8 cellular contexts compared by ENCODE assay signal in genomic region chr11:76918941-76919386, GRCh38. TPM values are rescaled to one million over a fixed set of nuclear protein-coding genes. Genes with fewer than 3 reads are reported as not detected.
DNase-seq lines count a peak whose midpoint lies in the region; ATAC-seq, FAIRE-seq and TF ChIP-seq lines count a peak whose summit lies in the region.

No MANE protein-coding gene starts in this region.

- no peak overlapping the region for H3K27ac Mint-ChIP-seq in CD14-positive monocyte

- H3K36me3 Mint-ChIP-seq in CD14-positive monocyte, result peaks cover 5 to 13% of the 10 kb centered on the region in 2 donors

- no peak for TF ChIP-seq POLR2A in HCT116 (IDR thresholded peaks at IDR 0.05; ENCODE audit: borderline replicate concordance, extremely low read depth, insufficient read depth, insufficient read length)

- no peak for TF ChIP-seq CTCF in CD14-positive monocyte (IDR thresholded peaks at IDR 0.05)
- peak; percentile 74 to 93 (median 82) for TF ChIP-seq CTCF in HCT116 (IDR thresholded peaks at IDR 0.05 in 2 of 3, conservative IDR thresholded peaks at IDR 0.05 in 1 of 3; ENCODE audit: borderline replicate concordance in 1 of 3, insufficient read depth in 1 of 3, low read depth in 2 of 3, low read length in 2 of 3)
- TF ChIP-seq CTCF in astrocyte of the cerebellum (IDR thresholded peaks at IDR 0.05; ENCODE audit: low read depth, low read length, missing control alignments), result peak; percentile 78
- peak; percentile 88 for TF ChIP-seq CTCF in hepatocyte (IDR thresholded peaks at IDR 0.05; ENCODE audit: poor library complexity)

- H2AFZ ChIP-seq in HCT116 (ENCODE audit: low read depth, low read length, poor library complexity, severe bottlenecking), result no peak overlapping the region
- no peak overlapping the region for H2AFZ ChIP-seq in hepatocyte

- H3K79me2 ChIP-seq in HCT116 (ENCODE audit: insufficient read depth, low read length), result no peaks in the 10 kb centered on the region; the same call in 1 of the 2 replicates
- no peaks in the 10 kb centered on the region for H3K79me2 ChIP-seq in hepatocyte

- CTCF ChIA-PET in HCT116 (lab: Charles Lee), result interaction anchor here (0.6 to 5.8 kb wide), 26 partner anchors 11 to 197 kb away, joined by 3 to 69 read pairs (median 4); no protein-coding TSS in a partner anchor

- H3K4me3 Mint-ChIP-seq in CD14-positive monocyte, result peak overlapping the region; percentile 31 to 53

- no peaks in the 10 kb centered on the region for H3K27me3 ChIP-seq in HCT116 (ENCODE audit: insufficient read depth, low read length)
- no peaks in the 10 kb centered on the region for H3K27me3 ChIP-seq in hepatocyte
- no peaks in the 10 kb centered on the region for H3K27me3 ChIP-seq in small intestine (ENCODE audit: control insufficient read depth in 2 of 2, insufficient read depth in 2 of 2, low read length in 2 of 2)

- H3K9me3 ChIP-seq in HCT116 (ENCODE audit: control insufficient read depth in 1 of 2, insufficient read depth in 1 of 2, low read depth in 1 of 2, low read length in 2 of 2) (no peaks in the 10 kb centered on the region), hepatocyte (ENCODE audit: low read depth) (no peaks in the 10 kb centered on the region), small intestine (ENCODE audit: control insufficient read depth, low read depth) (no peaks in the 10 kb centered on the region)

- no peaks in the 10 kb centered on the region for H4K20me1 ChIP-seq in HCT116 (ENCODE audit: insufficient read depth)
- H4K20me1 ChIP-seq in hepatocyte (ENCODE audit: insufficient read depth, poor library complexity, severe bottlenecking), result no peaks in the 10 kb centered on the region

- H3K27ac ChIP-seq in HCT116 (ENCODE audit: low read depth, low read length), result no peak overlapping the region
- H3K27ac ChIP-seq in hepatocyte, result no peak overlapping the region
- H3K27ac ChIP-seq in small intestine (ENCODE audit: low read depth in 1 of 2, low read length in 1 of 2), result no peak overlapping the region

- H3K4me2 ChIP-seq in HCT116 (ENCODE audit: low read length), result peak overlapping the region; percentile 45
- peak overlapping the region; percentile 64 for H3K4me2 ChIP-seq in hepatocyte

- H3K4me3 ChIP-seq in HCT116 (replicated peaks in 1 of 2; ENCODE audit: low read depth in 1 of 2, low read length in 2 of 2) (no peak overlapping the region), astrocyte of the cerebellum (ENCODE audit: low read depth, low read length) (no peak overlapping the region), hepatocyte (no peak overlapping the region), small intestine (ENCODE audit: low read depth in 1 of 2, low read length in 2 of 2) (no peak overlapping the region)

- intact Hi-C loops in CD14-positive monocyte (cut with micrococcal nuclease) (loop anchor here (2.0 to 5.0 kb wide), 3 partner anchors 112 to 187 kb away; no protein-coding TSS in a partner anchor), HCT116 (cut with micrococcal nuclease) (loop anchor here (1.0 kb wide), 3 partner anchors 112 to 185 kb away; no protein-coding TSS in a partner anchor)

- ATAC-seq in HCT116, result peak; percentile 71; the same call in 1 of the 2 replicates

- H3K4me1 ChIP-seq in HCT116 (ENCODE audit: control insufficient read depth in 1 of 2, insufficient read depth in 2 of 2, low read length in 2 of 2), result peaks cover 7 to 17% of the 10 kb centered on the region in 2 experiments; a peak in 3 of 4 replicates
- peaks cover 10% of the 10 kb centered on the region for H3K4me1 ChIP-seq in hepatocyte (ENCODE audit: insufficient read depth)
- no peaks in the 10 kb centered on the region for H3K4me1 ChIP-seq in small intestine (ENCODE audit: control insufficient read depth in 2 of 2, insufficient read depth in 1 of 2, low read depth in 1 of 2, low read length in 1 of 2)

- in situ Hi-C loops in astrocyte of the cerebellum (cut with HindIII; ENCODE audit: low sequenced_read_pairs), result no loop called here

- peak; percentile 91 for TF ChIP-seq RAD21 in HCT116 (IDR thresholded peaks at IDR 0.05; ENCODE audit: low read depth)

- no peak overlapping the region for H3K9ac ChIP-seq in HCT116 (ENCODE audit: low read length)

- H3K27me3 Mint-ChIP-seq in CD14-positive monocyte (ENCODE audit: low read depth in 3 of 3), result peaks cover 0 to 1% (median 0%) of the 10 kb centered on the region in 3 donors

- H3K36me3 ChIP-seq in HCT116 (ENCODE audit: control insufficient read depth in 1 of 2, insufficient read depth in 2 of 2, low read length in 2 of 2) (no peaks in the 10 kb centered on the region), hepatocyte (replicated peaks; ENCODE audit: insufficient read depth, low read depth) (no peaks in the 10 kb centered on the region), small intestine (ENCODE audit: control insufficient read depth in 2 of 2, insufficient read depth in 2 of 2, low read length in 2 of 2) (no peaks in the 10 kb centered on the region)

- POLR2A ChIA-PET in HCT116 (lab: Charles Lee), result no interaction called here

- no peaks in the 10 kb centered on the region for H3K9me3 Mint-ChIP-seq in CD14-positive monocyte

- no TSS peak for BruUV-seq in HCT116 (replicated peaks; lab: Mats Ljungman, UMichigan)

- WGBS in hepatocyte (ENCODE audit: low lambda C conversion rate, missing lambda C conversion rate), result 11% methylated on average over 3 of the region's 3 CpGs
- 12 to 15% (median 14%) methylated on average over 3 of the region's 3 CpGs for WGBS in small intestine, 3 donors

- FAIRE-seq in small intestine (lab: Jason Lieb, UNC), result no peak

- RAD21 ChIA-PET in HCT116 (lab: Charles Lee; ENCODE audit: low non-redundant PET in 1 of 2, low total read pairs in 2 of 2, uncharacterized antibody in 2 of 2, unreplicated experiment in 2 of 2), result interaction anchor here (0.7 to 1.1 kb wide), 6 partner anchors 109 to 197 kb away, joined by 3 to 6 read pairs (median 4); no protein-coding TSS in a partner anchor

- DNase-seq in CD14-positive monocyte (ENCODE audit: low spot score) (no peak), HCT116 (ENCODE audit: low read depth, low spot score) (peak; percentile 44), NCI-H510A (lab: John Stamatoyannopoulos, UW) (peak; percentile 3), astrocyte of the cerebellum (ENCODE audit: low read depth) (peak; percentile 42), hepatocyte (ENCODE audit: low spot score) (peak; percentile 83), small intestine (peak; percentile 77)
- no peak for DNase-seq in stimulated activated naive CD4-positive, alpha-beta T cell treated with Interleukin-2 at 50 U/mL for 16 hours (lab: John Stamatoyannopoulos, UW)
- no peak for DNase-seq in activated CD4-positive, CD25-positive, alpha-beta regulatory T cell (lab: John Stamatoyannopoulos, UW)

- peaks cover 10% of the 10 kb centered on the region for H3K4me1 Mint-ChIP-seq in CD14-positive monocyte

- no peaks in the 10 kb centered on the region for H3K9me2 ChIP-seq in HCT116 (ENCODE audit: insufficient read depth)
- no peaks in the 10 kb centered on the region for H3K9me2 ChIP-seq in hepatocyte (replicated peaks; ENCODE audit: insufficient read depth)

TF ChIP-seq in HCT116, 20 proteins besides CTCF, POLR2A, EP300 and RAD21 (continues in another document):
- TF ChIP-seq FOSL1 (IDR thresholded peaks at IDR 0.05; ENCODE audit: low read depth), result no peak
- no peak for TF ChIP-seq SP1 (IDR thresholded peaks at IDR 0.05; ENCODE audit: low read depth)
- TF ChIP-seq JUND (IDR thresholded peaks at IDR 0.05), result no peak
- TF ChIP-seq POLR2AphosphoS5 (IDR thresholded peaks at IDR 0.05; ENCODE audit: low read depth, low read length), result no peak
- no peak for TF ChIP-seq ELF1 (IDR thresholded peaks at IDR 0.05; ENCODE audit: borderline replicate concordance, low read depth)
- no peak for TF ChIP-seq MAX (IDR thresholded peaks at IDR 0.05)
- TF ChIP-seq CBX3 (IDR thresholded peaks at IDR 0.05; ENCODE audit: low read depth), result no peak
- TF ChIP-seq ZBTB33 (IDR thresholded peaks at IDR 0.05; ENCODE audit: extremely low read depth, insufficient replicate concordance, low read length), result no peak
- TF ChIP-seq YY1 (IDR thresholded peaks at IDR 0.05; ENCODE audit: extremely low read depth, insufficient replicate concordance, low read depth, low read length), result no peak
- TF ChIP-seq SIN3A (IDR thresholded peaks at IDR 0.05; ENCODE audit: low read depth), result no peak
- TF ChIP-seq EGR1 (IDR thresholded peaks at IDR 0.05; ENCODE audit: low read depth), result no peak
- TF ChIP-seq SRF (IDR thresholded peaks at IDR 0.05; ENCODE audit: low read depth), result no peak
- no peak for TF ChIP-seq ZFX (IDR thresholded peaks at IDR 0.05)

RNA-seq across cellular contexts. Expression of gene ACER3, which starts 58.2 kb away (rescaled TPM):
- polyA plus RNA-seq in CD14-positive monocyte (10 to 100 TPM; 22.9 to 45.4 TPM), hepatocyte (14.9 and 18.3 TPM in 2 replicates), small intestine (1 to 10 TPM; 3.8 to 9.5 (median 3.8) TPM)
- total RNA-seq in HCT116 (2021; ENCODE audit: unreplicated experiment) (19.1 TPM), hepatocyte (17.1 and 28.5 TPM in 2 replicates)
- 7.1 and 8.1 TPM in 2 replicates for polyA plus RNA-seq in HCT116 (2012)

Comparison
In these comparisons a context has a peak if more than half of its experiments do, and no peak if none do; other contexts are left out.
1. DNase-seq: peak in HCT116 (single experiment), NCI-H510A (single experiment), astrocyte of the cerebellum (single experiment), hepatocyte (single experiment) and small intestine (single experiment); none in CD14-positive monocyte (single experiment), stimulated activated naive CD4-positive, alpha-beta T cell treated with Interleukin-2 at 50 U/mL for 16 hours (single experiment) and activated CD4-positive, CD25-positive, alpha-beta regulatory T cell (0 of 4).